Comparison of ENCODE assay signal across 1 cellular context in genomic region chr6:62714112-62714511, GRCh38.
TF ChIP-seq lines count a peak whose summit lies in the region.

No MANE protein-coding gene starts in this region.

TF ChIP-seq in WTC11, 78 proteins besides CTCF, POLR2A, EP300 and RAD21 (continued from another document):
- no peak for TF ChIP-seq AFF4 (CRISPR knock-in tag; IDR thresholded peaks at IDR 0.05; ENCODE audit: borderline replicate concordance)
TF ChIP-seq in WTC11: peak in this region for 0.
